Comparison of ENCODE assay signal across 13 cellular contexts in the genomic region with DNA sequence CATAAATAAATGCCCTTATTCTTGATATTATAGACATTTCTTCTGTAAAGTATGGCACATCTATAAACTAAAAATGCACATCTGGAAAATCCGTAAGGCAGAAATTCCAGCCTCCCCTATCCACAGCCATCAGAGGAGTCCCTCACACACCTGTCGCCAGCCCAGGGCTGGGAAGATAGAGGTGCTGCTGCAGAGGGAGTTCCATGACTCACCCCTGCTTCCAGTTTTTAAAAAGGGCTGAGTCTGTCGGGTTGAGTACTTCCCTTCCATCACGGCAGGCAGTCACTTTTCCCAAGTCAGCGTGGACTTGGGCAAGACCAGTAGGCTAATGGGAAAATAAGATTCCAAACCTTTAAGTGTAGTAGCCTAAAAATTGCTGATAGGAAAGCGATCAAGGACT.
"Had no signal": no experiment of that assay in that cellular context is flagged by ENCODE, and none has a peak within 500 bp of the region (broad histone marks: within the 10 kb centered on the region; RNA-seq: fewer than 3 reads in every experiment).

No MANE protein-coding gene starts in this region.

- H3K27ac ChIP-seq: heart left ventricle, neutrophil, skin epidermis had no signal

- H3K36me3 ChIP-seq: neutrophil had no signal

- H3K27me3 ChIP-seq: heart left ventricle had no signal

- H3K4me3 ChIP-seq: heart left ventricle, skin epidermis had no signal

- DNase-seq: heart left ventricle; kidney glomerular epithelial cell; naive thymus-derived CD4-positive, alpha-beta T cell; nephron progenitor cell; stimulated activated CD4-positive, alpha-beta T cell treated with anti-CD3 and anti-CD28 coated beads, Interleukin-2, amount 100 ng/mL, for 24 hours; stimulated activated CD4-positive, alpha-beta T cell treated with anti-CD3 and anti-CD28 coated beads, Interleukin-4, amount 100 ng/mL, for 4 hours; stimulated activated naive CD4-positive, alpha-beta T cell; trophoblast cell had no signal

- ATAC-seq: heart left ventricle; naive thymus-derived CD4-positive, alpha-beta T cell; sciatic nerve had no signal

- H3K4me1 Mint-ChIP-seq: central memory CD8-positive, alpha-beta T cell; naive thymus-derived CD4-positive, alpha-beta T cell had no signal

- H3K9me3 Mint-ChIP-seq: central memory CD8-positive, alpha-beta T cell; dendritic cell treated with granulocyte-macrophage colony-stimulating factor and Interleukin-4, amounts not matched to agents 40 ng/mL and 50 ng/mL, for 4 days; naive thymus-derived CD4-positive, alpha-beta T cell; nephron progenitor cell had no signal

- H3K27ac Mint-ChIP-seq: dendritic cell treated with granulocyte-macrophage colony-stimulating factor and Interleukin-4, amounts not matched to agents 40 ng/mL and 50 ng/mL, for 4 days; naive thymus-derived CD4-positive, alpha-beta T cell; nephron progenitor cell had no signal

- H3K9me3 ChIP-seq: heart left ventricle, neutrophil had no signal

- H3K4me3 Mint-ChIP-seq: central memory CD8-positive, alpha-beta T cell; dendritic cell treated with granulocyte-macrophage colony-stimulating factor and Interleukin-4, amounts not matched to agents 40 ng/mL and 50 ng/mL, for 4 days; naive thymus-derived CD4-positive, alpha-beta T cell; nephron progenitor cell had no signal

- H3K36me3 Mint-ChIP-seq: naive thymus-derived CD4-positive, alpha-beta T cell had no signal
